ENCODE assay signal across 8 cellular contexts in the genomic region with DNA sequence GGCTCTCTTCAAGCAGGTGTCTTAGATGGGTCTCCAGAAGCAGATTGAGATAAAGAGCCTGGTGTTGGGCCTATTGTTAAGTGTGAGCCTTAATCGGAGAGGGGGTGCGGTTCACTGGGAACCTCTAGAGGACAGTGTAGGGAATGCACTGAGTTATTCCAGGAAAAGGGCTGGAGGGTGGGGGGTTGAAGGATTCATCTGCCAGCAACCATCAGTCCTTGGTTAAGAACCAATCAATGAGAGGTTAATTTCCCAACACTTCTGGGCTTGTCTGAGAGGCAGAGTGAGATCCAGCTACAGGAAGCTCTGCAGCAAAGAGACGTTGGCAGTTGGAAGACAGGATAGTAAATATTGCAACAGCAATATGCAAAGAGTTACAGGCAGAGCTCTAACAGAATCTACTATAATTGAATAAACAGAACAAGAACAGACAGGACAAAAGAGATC. TPM values are rescaled to one million over a fixed set of nuclear protein-coding genes. Genes with fewer than 3 reads are reported as not detected.
DNase-seq lines count a peak whose midpoint lies in the region; ATAC-seq, FAIRE-seq and TF ChIP-seq lines count a peak whose summit lies in the region.

No MANE protein-coding gene starts in this region.

- ATAC-seq in GM21360 (IDR thresholded peaks at IDR 0.05; ENCODE audit: unreplicated experiment): no peak

- DNase-seq in AG08396 (ENCODE audit: low spot score) (peak; percentile 63), GM12891 (ENCODE audit: insufficient read length, low spot score) (peak; percentile 31), NOMO-1 treated with dmso at 0.1 percent for 144 hours (lab: John Stamatoyannopoulos, UW; ENCODE audit: unreplicated experiment) (peak; percentile 97), activated T-cell treated with anti-CD3 and anti-CD28 coated beads for 48 hours (ENCODE audit: low read depth) (peak; percentile 5), frontal cortex (ENCODE audit: low spot score in 2 of 2) (peak; percentile 45 to 62), sigmoid colon (no peak), islet precursor cell (no peak)

- H3K36me3 ChIP-seq in sigmoid colon: no peaks in the 10 kb centered on the region

- TF ChIP-seq POLR2A in GM12891 (IDR thresholded peaks at IDR 0.05; ENCODE audit: low read depth, low read length) (no peak), sigmoid colon (IDR thresholded peaks at IDR 0.05) (no peak)

- H3K4me1 ChIP-seq in sigmoid colon: no peaks in the 10 kb centered on the region

- WGBS in sigmoid colon, 2 donors: 2 to 5% methylated on average over 3 of the region's 3 CpGs

- peak; percentile 34 to 73 (median 54) for TF ChIP-seq CTCF in sigmoid colon (IDR thresholded peaks at IDR 0.05)

- no peak overlapping the region for H3K4me3 ChIP-seq in sigmoid colon

- H3K27me3 ChIP-seq in sigmoid colon: peaks cover 0 to 30% (median 21%) of the 10 kb centered on the region in 3 donors

- intact Hi-C loops in sigmoid colon (cut with DNase I): loop anchor here (1.0 kb wide), 1 partner anchor 240 kb away; no protein-coding TSS in a partner anchor

- no peak for TF ChIP-seq EP300 in sigmoid colon (IDR thresholded peaks at IDR 0.05)

- no peak overlapping the region for H3K27ac ChIP-seq in sigmoid colon

- no peaks in the 10 kb centered on the region for H3K9me3 ChIP-seq in sigmoid colon

- FAIRE-seq in GM12891 (lab: Jason Lieb, UNC) (no peak), frontal cortex (lab: Jason Lieb, UNC) (no peak)

TF ChIP-seq in GM12891, 5 proteins besides CTCF, POLR2A, EP300 and RAD21:
- TF ChIP-seq PAX5 (IDR thresholded peaks at IDR 0.05; ENCODE audit: insufficient read depth, low read length, severe bottlenecking) (no peak), POLR2AphosphoS5 (IDR thresholded peaks at IDR 0.05; ENCODE audit: low read depth, low read length) (no peak), SPI1 (IDR thresholded peaks at IDR 0.05; ENCODE audit: low read depth, low read length) (no peak), TAF1 (IDR thresholded peaks at IDR 0.05; ENCODE audit: low read depth, low read length) (no peak), POU2F2 (IDR thresholded peaks at IDR 0.05; ENCODE audit: low read depth, low read length) (no peak)
TF ChIP-seq in GM12891: peak in this region for 0.

RNA-seq across cellular contexts. Expression of a gene that starts 28.7 kb away (rescaled TPM):
- polyA plus RNA-seq in GM12891 (2012; ENCODE audit: low read depth, missing spikeins): 0.53 TPM
- total RNA-seq in frontal cortex (not detected), sigmoid colon (not detected)
- 1 to 10 TPM; 1.2 to 2.2 (median 1.8) TPM for polyA plus RNA-seq in sigmoid colon

RNA-seq across cellular contexts. Expression of a gene that starts 53.7 kb away (rescaled TPM):
- polyA plus RNA-seq in GM12891 (2012; ENCODE audit: low read depth, missing spikeins): not detected
- total RNA-seq in frontal cortex (not detected), sigmoid colon (not detected)
- polyA plus RNA-seq in sigmoid colon: not detected

Comparison
In these comparisons a context has a peak if more than half of its experiments do, and no peak if none do; other contexts are left out.
1. DNase-seq: peak in AG08396 (single experiment), GM12891 (single experiment), NOMO-1 treated with dmso at 0.1 percent for 144 hours (single experiment), activated T-cell treated with anti-CD3 and anti-CD28 coated beads for 48 hours (single experiment) and frontal cortex (2 of 2); none in sigmoid colon (single experiment) and islet precursor cell (single experiment).